Comparison of ENCODE assay signal across 20 cellular contexts in the genomic region with DNA sequence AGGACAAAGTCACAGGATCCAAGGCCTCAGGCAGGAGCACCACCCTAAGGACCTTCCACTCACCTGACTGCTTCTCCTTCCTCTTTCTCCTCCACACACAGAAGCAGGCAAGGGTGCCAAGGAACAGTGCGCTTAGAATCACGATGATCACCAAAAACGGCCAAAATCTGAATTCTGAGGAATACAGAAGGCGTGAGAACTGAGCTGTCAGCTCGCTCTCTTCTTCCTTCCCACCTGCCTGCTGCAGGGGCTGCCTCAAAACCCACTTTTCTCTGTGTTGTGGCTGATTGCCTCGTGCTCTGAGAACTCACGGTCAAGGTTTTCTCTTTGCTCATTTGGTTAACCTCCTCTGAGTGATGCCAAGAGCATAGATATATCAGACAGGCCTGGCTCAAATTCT. TPM values are rescaled to one million over a fixed set of nuclear protein-coding genes. Genes with fewer than 3 reads are reported as not detected.
DNase-seq lines count a peak whose midpoint lies in the region; ATAC-seq and TF ChIP-seq lines count a peak whose summit lies in the region.
"Had no signal": no experiment of that assay in that cellular context is flagged by ENCODE, and none has a peak within 500 bp of the region (broad histone marks: within the 10 kb centered on the region; RNA-seq: fewer than 3 reads in every experiment).

No MANE protein-coding gene starts in this region.

- peaks cover 61% of the 10 kb centered on the region for H3K4me1 Mint-ChIP-seq in activated naive CD4-positive, alpha-beta T cell treated with anti-CD3 and anti-CD28 coated beads, Interleukin-2, amount 10 ng/mL, durations not matched to agents 7 days and 5 days
- H3K4me1 Mint-ChIP-seq in activated naive CD8-positive, alpha-beta T cell treated with anti-CD3 and anti-CD28 coated beads for 36 hours: peaks cover 57% of the 10 kb centered on the region
- peaks cover 87% of the 10 kb centered on the region for H3K4me1 Mint-ChIP-seq in stimulated activated effector memory CD8-positive, alpha-beta T cell treated with anti-CD3 and anti-CD28 coated beads, Interleukin-12 subunit alpha, Interleukin-12 subunit beta, amount 100 ng/mL, for 72 hours

- H3K27ac Mint-ChIP-seq in activated naive CD4-positive, alpha-beta T cell treated with anti-CD3 and anti-CD28 coated beads, Interleukin-2, amount 10 ng/mL, durations not matched to agents 7 days and 5 days: peak overlapping the region; percentile 96
- peak overlapping the region in 1 of 2 donors; percentile 44 for H3K27ac Mint-ChIP-seq in activated naive CD4-positive, alpha-beta T cell treated with anti-CD3 and anti-CD28 coated beads, Interleukin-2, amount 50 U/mL, for 72 hours
- peak overlapping the region; percentile 100 for H3K27ac Mint-ChIP-seq in activated naive CD8-positive, alpha-beta T cell treated with anti-CD3 and anti-CD28 coated beads for 36 hours
- H3K27ac Mint-ChIP-seq in stimulated activated effector memory CD8-positive, alpha-beta T cell treated with anti-CD3 and anti-CD28 coated beads, Interleukin-12 subunit alpha, Interleukin-12 subunit beta, amount 100 ng/mL, for 72 hours: peak overlapping the region; percentile 99
- H3K27ac Mint-ChIP-seq: WTC11 had no signal

- CTCF ChIA-PET in activated naive CD4-positive, alpha-beta T cell treated with anti-CD3 and anti-CD28 coated beads, Interleukin-2, amount 10 ng/mL, durations not matched to agents 7 days and 5 days (lab: Charles Lee): interaction anchor here (1.0 to 6.6 kb wide), 7 partner anchors 9 to 160 kb away, joined by 3 to 288 read pairs (median 18); partner anchors contain the start of gene ITLN2
- CTCF ChIA-PET in OCI-LY7 (lab: Charles Lee; ENCODE audit: unreplicated experiment): no interaction called here

- no peaks in the 10 kb centered on the region for H3K36me3 ChIP-seq in OCI-LY7 (ENCODE audit: insufficient read depth, low read length)
- H3K36me3 ChIP-seq: lower lobe of right lung, right lobe of liver, uterus had no signal

- no peaks in the 10 kb centered on the region for H4K20me1 ChIP-seq in OCI-LY7 (ENCODE audit: insufficient read depth, low read length)

- H3K4me2 ChIP-seq in OCI-LY7 (ENCODE audit: low read length): no peak overlapping the region

- H3K4me1 ChIP-seq in OCI-LY7 (ENCODE audit: insufficient read depth, low read length, poor library complexity, severe bottlenecking): peaks cover 45% of the 10 kb centered on the region
- H3K4me1 ChIP-seq: right lobe of liver, uterus had no signal

- no peaks in the 10 kb centered on the region for H3K36me3 Mint-ChIP-seq in activated naive CD4-positive, alpha-beta T cell treated with anti-CD3 and anti-CD28 coated beads, Interleukin-2, amount 10 ng/mL, durations not matched to agents 7 days and 5 days
- no peaks in the 10 kb centered on the region for H3K36me3 Mint-ChIP-seq in activated naive CD4-positive, alpha-beta T cell treated with anti-CD3 and anti-CD28 coated beads, Interleukin-2, amount 50 U/mL, for 72 hours
- H3K36me3 Mint-ChIP-seq in activated naive CD8-positive, alpha-beta T cell treated with anti-CD3 and anti-CD28 coated beads for 36 hours: no peaks in the 10 kb centered on the region
- H3K36me3 Mint-ChIP-seq in stimulated activated effector memory CD8-positive, alpha-beta T cell treated with anti-CD3 and anti-CD28 coated beads, Interleukin-12 subunit alpha, Interleukin-12 subunit beta, amount 100 ng/mL, for 72 hours: peaks cover 15% of the 10 kb centered on the region
- H3K36me3 Mint-ChIP-seq: WTC11 had no signal

- no peaks in the 10 kb centered on the region for H3K79me2 ChIP-seq in OCI-LY7 (ENCODE audit: insufficient read depth, low read depth, low read length)

- no peak for TF ChIP-seq CTCF in OCI-LY7 (conservative IDR thresholded peaks at IDR 0.05; ENCODE audit: low read length)

- intact Hi-C loops in OCI-LY7 (cut with micrococcal nuclease; ENCODE audit: unreplicated experiment): loop anchor here (10.0 kb wide), 2 partner anchors 256 to 414 kb away; partner anchors contain the start of gene KLHDC9

- POLR2A ChIA-PET in OCI-LY7 (lab: Charles Lee): interaction anchor here (1.0 kb wide), 1 partner anchor 9 kb away, joined by 4 read pairs; no protein-coding TSS in a partner anchor

- no peaks in the 10 kb centered on the region for H3K9me2 ChIP-seq in OCI-LY7 (ENCODE audit: insufficient read depth, low read length)

- no peaks in the 10 kb centered on the region for H3K9me3 Mint-ChIP-seq in activated naive CD4-positive, alpha-beta T cell treated with anti-CD3 and anti-CD28 coated beads, Interleukin-2, amount 10 ng/mL, durations not matched to agents 7 days and 5 days
- no peaks in the 10 kb centered on the region for H3K9me3 Mint-ChIP-seq in activated naive CD4-positive, alpha-beta T cell treated with anti-CD3 and anti-CD28 coated beads, Interleukin-2, amount 50 U/mL, for 72 hours
- no peaks in the 10 kb centered on the region for H3K9me3 Mint-ChIP-seq in activated naive CD8-positive, alpha-beta T cell treated with anti-CD3 and anti-CD28 coated beads for 36 hours
- H3K9me3 Mint-ChIP-seq in stimulated activated effector memory CD8-positive, alpha-beta T cell treated with anti-CD3 and anti-CD28 coated beads, Interleukin-12 subunit alpha, Interleukin-12 subunit beta, amount 100 ng/mL, for 72 hours: no peaks in the 10 kb centered on the region
- H3K9me3 Mint-ChIP-seq: WTC11 had no signal

- H3K9me3 ChIP-seq in OCI-LY7 (ENCODE audit: low read length): no peaks in the 10 kb centered on the region
- H3K9me3 ChIP-seq: Caco-2, lower lobe of right lung, right lobe of liver, uterus had no signal

- no peak overlapping the region for H3K4me3 ChIP-seq in OCI-LY7 (ENCODE audit: low read depth, low read length, poor library complexity, severe bottlenecking)
- H3K4me3 ChIP-seq: lower lobe of right lung, right lobe of liver, uterus had no signal

- no peak overlapping the region for H3K4me3 Mint-ChIP-seq in activated naive CD4-positive, alpha-beta T cell treated with anti-CD3 and anti-CD28 coated beads, Interleukin-2, amount 10 ng/mL, durations not matched to agents 7 days and 5 days
- peak overlapping the region; percentile 1 for H3K4me3 Mint-ChIP-seq in activated naive CD8-positive, alpha-beta T cell treated with anti-CD3 and anti-CD28 coated beads for 36 hours
- peak overlapping the region; percentile 80 for H3K4me3 Mint-ChIP-seq in stimulated activated effector memory CD8-positive, alpha-beta T cell treated with anti-CD3 and anti-CD28 coated beads, Interleukin-12 subunit alpha, Interleukin-12 subunit beta, amount 100 ng/mL, for 72 hours
- H3K4me3 Mint-ChIP-seq: WTC11 had no signal

- H2AFZ ChIP-seq in OCI-LY7 (ENCODE audit: low read length): peak overlapping the region; percentile 40; the same call in 1 of the 2 replicates

- no peak overlapping the region for H3K27ac ChIP-seq in OCI-LY7 (ENCODE audit: low read depth, low read length, poor library complexity, severe bottlenecking)
- H3K27ac ChIP-seq: lower lobe of right lung, right lobe of liver, uterus had no signal

- no TSS peak for BruUV-seq in OCI-LY7 (replicated peaks; lab: Mats Ljungman, UMichigan)

- H3K27me3 Mint-ChIP-seq in activated naive CD4-positive, alpha-beta T cell treated with anti-CD3 and anti-CD28 coated beads, Interleukin-2, amount 10 ng/mL, durations not matched to agents 7 days and 5 days: peaks cover 13% of the 10 kb centered on the region
- H3K27me3 Mint-ChIP-seq in activated naive CD8-positive, alpha-beta T cell treated with anti-CD3 and anti-CD28 coated beads for 36 hours: no peaks in the 10 kb centered on the region

- ATAC-seq in activated naive CD4-positive, alpha-beta T cell treated with anti-CD3 and anti-CD28 coated beads, Interleukin-2, amount 50 U/mL, for 72 hours: no peak
- peak; percentile 43 for ATAC-seq in stimulated activated effector memory CD8-positive, alpha-beta T cell treated with anti-CD3 and anti-CD28 coated beads, Interleukin-12 subunit alpha, Interleukin-12 subunit beta, amount 100 ng/mL, for 72 hours
- no peak for ATAC-seq in GM18870 (IDR thresholded peaks at IDR 0.05; ENCODE audit: unreplicated experiment)
- ATAC-seq in HG02885 (IDR thresholded peaks at IDR 0.05; ENCODE audit: poor library complexity, unreplicated experiment): no peak
- ATAC-seq: lower lobe of right lung, right lobe of liver, WTC11 had no signal

- DNase-seq in activated naive CD4-positive, alpha-beta T cell treated with anti-CD3 and anti-CD28 coated beads, Interleukin-2, amount 10 ng/mL, durations not matched to agents 7 days and 5 days: no peak
- DNase-seq in activated naive CD4-positive, alpha-beta T cell treated with anti-CD3 and anti-CD28 coated beads, Interleukin-2, amount 50 U/mL, for 72 hours (ENCODE audit: low spot score in 2 of 2): no peak
- no peak for DNase-seq in OCI-LY7 (ENCODE audit: low spot score)
- peak; percentile 21 for DNase-seq in activated naive CD8-positive, alpha-beta T cell treated with anti-CD3 and anti-CD28 coated beads for 36 hours
- DNase-seq in stimulated activated effector memory CD8-positive, alpha-beta T cell treated with anti-CD3 and anti-CD28 coated beads, Interleukin-12 subunit alpha, Interleukin-12 subunit beta, amount 100 ng/mL, for 72 hours (ENCODE audit: low spot score in 2 of 2): peak in 1 of 2 donors; percentile 64
- DNase-seq in stimulated activated CD4-positive, alpha-beta T cell treated with anti-CD3 and anti-CD28 coated beads, Interleukin-12 subunit alpha, Interleukin-12 subunit beta, amount 100 ng/mL, for 4 hours: no peak
- DNase-seq: Caco-2; central memory CD4-positive, alpha-beta T cell; HCEC 1CT; KBM-7; lower lobe of right lung; NCI-H524 treated with DMSO at 0.1 percent for 48 hours; right lobe of liver; SHP77 treated with DMSO at 0.1 percent for 48 hours; uterus had no signal

RNA-seq across cellular contexts. Expression of gene CD244, which starts 23.8 kb away (rescaled TPM):
- total RNA-seq in activated naive CD4-positive, alpha-beta T cell treated with anti-CD3 and anti-CD28 coated beads, Interleukin-2, amount 50 U/mL, for 72 hours: under 1 TPM in 1 of 2 donors, not detected in 1; 0.36 TPM
- total RNA-seq in OCI-LY7 (2014; rRNA removed; shearing (Covaris generic)): not detected in 2 replicates
- total RNA-seq in OCI-LY7 (2022): not detected in 2 replicates
- under 1 TPM; 0.28 to 0.37 TPM for total RNA-seq in activated naive CD8-positive, alpha-beta T cell treated with anti-CD3 and anti-CD28 coated beads for 36 hours
- total RNA-seq: osteocyte, WTC11 had no signal

RNA-seq across cellular contexts. Expression of gene LY9, which starts 42.9 kb away (rescaled TPM):
- total RNA-seq in activated naive CD4-positive, alpha-beta T cell treated with anti-CD3 and anti-CD28 coated beads, Interleukin-2, amount 50 U/mL, for 72 hours: 1 to 10 TPM; 5.2 to 9.7 TPM
- 23.7 and 28.4 TPM in 2 replicates for total RNA-seq in OCI-LY7 (2014; rRNA removed; shearing (Covaris generic))
- 40.2 and 42.8 TPM in 2 replicates for total RNA-seq in OCI-LY7 (2022)
- 10 to 100 TPM; 28.3 to 29.0 TPM for total RNA-seq in activated naive CD8-positive, alpha-beta T cell treated with anti-CD3 and anti-CD28 coated beads for 36 hours
- total RNA-seq: Caco-2, osteocyte, WTC11 had no signal

RNA-seq across cellular contexts. Expression of gene ITLN1, which starts 46.1 kb away (rescaled TPM):
- total RNA-seq in activated naive CD4-positive, alpha-beta T cell treated with anti-CD3 and anti-CD28 coated beads, Interleukin-2, amount 50 U/mL, for 72 hours: not detected
- not detected in 2 replicates for total RNA-seq in OCI-LY7 (2014; rRNA removed; shearing (Covaris generic))
- total RNA-seq in OCI-LY7 (2022): not detected in 2 replicates
- total RNA-seq in activated naive CD8-positive, alpha-beta T cell treated with anti-CD3 and anti-CD28 coated beads for 36 hours: not detected
- total RNA-seq: Caco-2; osteocyte; T-helper 1 cell treated with Interleukin-12 subunit alpha and Interleukin-12 subunit beta and Interleukin-4 antibody, amounts not matched to agents 30 ng/mL and 1 ng/mL, for 36 hours; WTC11 had no signal
